31 cellular contexts compared by ENCODE assay signal in the genomic region with DNA sequence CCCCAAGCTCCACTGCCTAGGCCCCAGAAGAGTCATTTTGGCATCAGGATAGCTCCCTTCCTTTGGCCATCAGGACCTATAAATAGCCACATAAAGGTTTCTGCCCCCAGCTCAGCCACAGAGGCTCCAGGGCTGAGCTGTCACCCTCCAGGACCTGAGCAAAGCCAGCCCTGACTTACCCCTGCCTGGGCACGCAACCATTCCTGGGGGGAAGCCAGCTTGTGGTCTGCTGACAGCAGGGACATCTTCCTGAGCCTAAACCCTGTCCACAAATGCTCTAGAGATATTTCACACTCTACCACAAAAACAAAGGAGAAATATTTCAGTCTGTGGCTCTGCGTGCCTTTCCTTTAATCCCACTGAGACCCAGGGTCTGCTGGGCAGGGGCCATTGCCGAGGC.
"Had no signal": no experiment of that assay in that cellular context is flagged by ENCODE, and none has a peak within 500 bp of the region (broad histone marks: within the 10 kb centered on the region; RNA-seq: fewer than 3 reads in every experiment).

No MANE protein-coding gene starts in this region.

- H3K9me3 Mint-ChIP-seq: central memory CD8-positive, alpha-beta T cell; memory B cell; naive B cell; natural killer cell treated with Interleukin-12 subunit alpha and Interleukin-12 subunit beta and Interleukin-15 and Interleukin-18, amount 100 ng/mL, for 72 hours; stimulated activated naive CD8-positive, alpha-beta T cell treated with anti-CD3 and anti-CD28 coated beads, Interleukin-15, amount 100 ng/mL, for 72 hours had no signal

- DNase-seq: colonic mucosa; dermis blood vessel endothelial cell; effector CD4-positive, alpha-beta T cell; foreskin melanocyte; kidney glomerular epithelial cell; left colon; mucosa of descending colon; naive B cell; stimulated activated CD4-positive, alpha-beta T cell treated with anti-CD3 and anti-CD28 coated beads, Interleukin-12 subunit alpha, Interleukin-12 subunit beta, amount 100 ng/mL, for 4 hours; stimulated activated CD4-positive, alpha-beta T cell treated with anti-CD3 and anti-CD28 coated beads, Interleukin-1b, Interleukin-23, amount 100 ng/mL, for 48 hours; stimulated activated CD4-positive, alpha-beta T cell treated with anti-CD3 and anti-CD28 coated beads, Interleukin-4, amount 100 ng/mL, for 1 hour; stimulated activated CD8-positive, alpha-beta memory T cell treated with anti-CD3 and anti-CD28 coated beads, Interleukin-4, amount 100 ng/mL, for 48 hours; stimulated activated naive CD4-positive, alpha-beta T cell; stimulated activated naive CD8-positive, alpha-beta T cell treated with anti-CD3 and anti-CD28 coated beads, Interleukin-15, amount 100 ng/mL, for 72 hours; transverse colon; upper lobe of right lung; uterus had no signal

- ATAC-seq: esophagus mucosa; left colon; mucosa of descending colon; natural killer cell treated with Interleukin-12 subunit alpha and Interleukin-12 subunit beta and Interleukin-15 and Interleukin-18, amount 100 ng/mL, for 72 hours; sciatic nerve; stimulated activated naive CD8-positive, alpha-beta T cell treated with anti-CD3 and anti-CD28 coated beads, Interleukin-15, amount 100 ng/mL, for 72 hours; upper lobe of right lung had no signal

- H3K4me3 ChIP-seq: colonic mucosa, hepatocyte, lung, mucosa of descending colon, smooth muscle cell, suprapubic skin, transverse colon, upper lobe of right lung, uterus had no signal

- H3K27ac ChIP-seq: colonic mucosa, epithelial cell of prostate, hepatocyte, neutrophil, parathyroid adenoma, suprapubic skin, transverse colon, upper lobe of right lung, uterus had no signal

- H3K27ac Mint-ChIP-seq: memory B cell; naive B cell; natural killer cell treated with Interleukin-12 subunit alpha and Interleukin-12 subunit beta and Interleukin-15 and Interleukin-18, amount 100 ng/mL, for 72 hours; progenitor cell of endocrine pancreas; stimulated activated naive CD8-positive, alpha-beta T cell treated with anti-CD3 and anti-CD28 coated beads, Interleukin-15, amount 100 ng/mL, for 72 hours had no signal

- H3K36me3 Mint-ChIP-seq: memory B cell; naive B cell; natural killer cell treated with Interleukin-12 subunit alpha and Interleukin-12 subunit beta and Interleukin-15 and Interleukin-18, amount 100 ng/mL, for 72 hours had no signal

- H3K27me3 ChIP-seq: colonic mucosa, transverse colon, uterus had no signal

- H3K36me3 ChIP-seq: colonic mucosa, neutrophil, suprapubic skin, transverse colon, upper lobe of right lung, uterus had no signal

- H3K4me3 Mint-ChIP-seq: central memory CD8-positive, alpha-beta T cell; memory B cell; naive B cell; natural killer cell treated with Interleukin-12 subunit alpha and Interleukin-12 subunit beta and Interleukin-15 and Interleukin-18, amount 100 ng/mL, for 72 hours; neural crest cell; stimulated activated naive CD8-positive, alpha-beta T cell treated with anti-CD3 and anti-CD28 coated beads, Interleukin-15, amount 100 ng/mL, for 72 hours had no signal

- H3K4me1 ChIP-seq: colonic mucosa, parathyroid adenoma, suprapubic skin, transverse colon, upper lobe of right lung, uterus had no signal

- H3K9me3 ChIP-seq: colonic mucosa, mucosa of descending colon, neutrophil, suprapubic skin, transverse colon, upper lobe of right lung, uterus had no signal

- H3K4me1 Mint-ChIP-seq: central memory CD8-positive, alpha-beta T cell; memory B cell; naive B cell; stimulated activated naive CD8-positive, alpha-beta T cell treated with anti-CD3 and anti-CD28 coated beads, Interleukin-15, amount 100 ng/mL, for 72 hours had no signal
